25 cellular contexts compared by ENCODE assay signal in genomic region chr19:18730885-18731513, GRCh38. TPM values are rescaled to one million over a fixed set of nuclear protein-coding genes. Genes with fewer than 3 reads are reported as not detected.
DNase-seq lines count a peak whose midpoint lies in the region; ATAC-seq and TF ChIP-seq lines count a peak whose summit lies in the region.
"Had no signal": no experiment of that assay in that cellular context is flagged by ENCODE, and none has a peak within 500 bp of the region (broad histone marks: within the 10 kb centered on the region; RNA-seq: fewer than 3 reads in every experiment).

No MANE protein-coding gene starts in this region.

- no peak overlapping the region for H3K4me3 ChIP-seq in Karpas-422 (ENCODE audit: low read length)
- no peak overlapping the region for H3K4me3 ChIP-seq in esophagus muscularis mucosa
- H3K4me3 ChIP-seq: colonic mucosa, lung, ovary, SJCRH30, tibial artery had no signal

- no peak overlapping the region for H2AFZ ChIP-seq in Karpas-422 (ENCODE audit: low read length)

- H3K4me1 ChIP-seq in Karpas-422 (ENCODE audit: low read length) (peaks cover 3% of the 10 kb centered on the region; the same call in 1 of the 2 replicates), esophagus muscularis mucosa (peaks cover 10 to 28% (median 15%) of the 10 kb centered on the region in 4 donors)
- H3K4me1 ChIP-seq: colonic mucosa had no signal

- ATAC-seq in stimulated activated naive CD8-positive, alpha-beta T cell treated with anti-CD3 and anti-CD28 coated beads, Interleukin-15, amount 100 ng/mL, for 72 hours, result no peak
- no peak for ATAC-seq in stimulated activated naive CD8-positive, alpha-beta T cell treated with anti-CD3 and anti-CD28 coated beads, Interleukin-15, Interleukin-2, amounts not matched to agents 100 U/mL and 50 U/mL, for 24 hours
- no peak for ATAC-seq in effector memory CD8-positive, alpha-beta T cell (replicated peaks)
- ATAC-seq in T-cell (replicated peaks in 1 of 4), result no peak
- ATAC-seq: sciatic nerve; stimulated activated naive B cell treated with anti-CD40 and anti-IgM and Interleukin-4, amounts not matched to agents 10 μg/mL and 1 μg/mL and 100 μg/mL, for 72 hours; T-helper 17 cell had no signal

- no peaks in the 10 kb centered on the region for H3K9me3 ChIP-seq in Karpas-422 (ENCODE audit: low read length)
- no peaks in the 10 kb centered on the region for H3K9me3 ChIP-seq in esophagus muscularis mucosa
- H3K9me3 ChIP-seq: colonic mucosa, ovary, SJCRH30, tibial artery had no signal

- POLR2A ChIA-PET in T-cell (lab: Charles Lee), result no interaction called here

- no peak overlapping the region for H3K4me3 Mint-ChIP-seq in stimulated activated naive CD8-positive, alpha-beta T cell treated with anti-CD3 and anti-CD28 coated beads, Interleukin-15, amount 100 ng/mL, for 72 hours
- H3K4me3 Mint-ChIP-seq in effector memory CD8-positive, alpha-beta T cell, result no peak overlapping the region
- no peak overlapping the region for H3K4me3 Mint-ChIP-seq in T-cell
- H3K4me3 Mint-ChIP-seq: activated naive CD4-positive, alpha-beta T cell treated with anti-CD3 and anti-CD28 coated beads, Interleukin-2, amount 10 ng/mL, durations not matched to agents 7 days and 5 days; stimulated activated naive B cell treated with anti-CD40 and anti-IgM and Interleukin-4, amounts not matched to agents 10 μg/mL and 1 μg/mL and 100 μg/mL, for 72 hours; T-helper 17 cell had no signal

- no peak for DNase-seq in stimulated activated naive CD8-positive, alpha-beta T cell treated with anti-CD3 and anti-CD28 coated beads, Interleukin-15, amount 100 ng/mL, for 72 hours
- DNase-seq in stimulated activated naive CD8-positive, alpha-beta T cell treated with anti-CD3 and anti-CD28 coated beads, Interleukin-15, Interleukin-2, amounts not matched to agents 100 U/mL and 50 U/mL, for 24 hours, result no peak
- peak; percentile 56 for DNase-seq in Karpas-422
- no peak for DNase-seq in effector memory CD8-positive, alpha-beta T cell
- DNase-seq in NCI-H1694 treated with DMSO at 0.1 percent for 48 hours (lab: John Stamatoyannopoulos, UW), result no peak
- no peak for DNase-seq in esophagus muscularis mucosa (ENCODE audit: extremely low spot score)
- no peak for DNase-seq in GDM1 (lab: John Stamatoyannopoulos, UW)
- no peak for DNase-seq in T-cell
- DNase-seq: activated naive CD4-positive, alpha-beta T cell treated with anti-CD3 and anti-CD28 coated beads, Interleukin-2, amount 10 ng/mL, durations not matched to agents 7 days and 5 days; activated T-cell treated with anti-CD3 and anti-CD28 coated beads, Interleukin-2, amount 50 U/mL, for 1 hour; colonic mucosa; COR-L47; hippocampal formation; islet precursor cell; NCI-H2029; NCI-H524; SJCRH30; stimulated activated naive B cell treated with anti-CD40 and anti-IgM and Interleukin-4, amounts not matched to agents 10 μg/mL and 1 μg/mL and 100 μg/mL, for 72 hours; T-helper 17 cell; tibial artery had no signal

- H3K27ac ChIP-seq in Karpas-422 (ENCODE audit: low read length) (no peak overlapping the region), esophagus muscularis mucosa (replicated peaks in 1 of 4) (no peak overlapping the region)
- H3K27ac ChIP-seq: colonic mucosa, SJCRH30, tibial artery, VCaP had no signal

- intact Hi-C loops in esophagus muscularis mucosa (cut with DNase I), result no loop called here

- TF ChIP-seq EP300 in esophagus muscularis mucosa (IDR thresholded peaks at IDR 0.05), result no peak

- 97% methylated on average over 10 of the region's 11 CpGs for WGBS in esophagus muscularis mucosa

- H3K36me3 Mint-ChIP-seq in effector memory CD8-positive, alpha-beta T cell (ENCODE audit: insufficient read depth), result peaks cover 4% of the 10 kb centered on the region
- no peaks in the 10 kb centered on the region for H3K36me3 Mint-ChIP-seq in T-cell
- H3K36me3 Mint-ChIP-seq: activated naive CD4-positive, alpha-beta T cell treated with anti-CD3 and anti-CD28 coated beads, Interleukin-2, amount 10 ng/mL, durations not matched to agents 7 days and 5 days had no signal

- H3K27me3 ChIP-seq in Karpas-422 (ENCODE audit: low read length) (no peaks in the 10 kb centered on the region), esophagus muscularis mucosa (no peaks in the 10 kb centered on the region)
- H3K27me3 ChIP-seq: colonic mucosa, ovary, SJCRH30, tibial artery had no signal

- peak overlapping the region; percentile 26 to 90 for H3K27ac Mint-ChIP-seq in stimulated activated naive CD8-positive, alpha-beta T cell treated with anti-CD3 and anti-CD28 coated beads, Interleukin-15, amount 100 ng/mL, for 72 hours
- H3K27ac Mint-ChIP-seq in effector memory CD8-positive, alpha-beta T cell, result peak overlapping the region; percentile 6 to 54
- H3K27ac Mint-ChIP-seq in T-cell, result no peak overlapping the region
- H3K27ac Mint-ChIP-seq: IgD-negative memory B cell; stimulated activated naive B cell treated with anti-CD40 and anti-IgM and Interleukin-4, amounts not matched to agents 10 μg/mL and 1 μg/mL and 100 μg/mL, for 72 hours; T-helper 17 cell had no signal

- no peaks in the 10 kb centered on the region for H3K9me2 ChIP-seq in Karpas-422 (replicated peaks; ENCODE audit: insufficient read depth, low read length)

- H3K9me3 Mint-ChIP-seq in stimulated activated naive CD8-positive, alpha-beta T cell treated with anti-CD3 and anti-CD28 coated beads, Interleukin-15, amount 100 ng/mL, for 72 hours, result no peaks in the 10 kb centered on the region
- no peaks in the 10 kb centered on the region for H3K9me3 Mint-ChIP-seq in effector memory CD8-positive, alpha-beta T cell
- no peaks in the 10 kb centered on the region for H3K9me3 Mint-ChIP-seq in T-cell
- H3K9me3 Mint-ChIP-seq: activated naive CD4-positive, alpha-beta T cell treated with anti-CD3 and anti-CD28 coated beads, Interleukin-2, amount 10 ng/mL, durations not matched to agents 7 days and 5 days; IgD-negative memory B cell; stimulated activated naive B cell treated with anti-CD40 and anti-IgM and Interleukin-4, amounts not matched to agents 10 μg/mL and 1 μg/mL and 100 μg/mL, for 72 hours had no signal

- no peak overlapping the region for H3K4me2 ChIP-seq in Karpas-422 (ENCODE audit: low read depth, low read length, poor library complexity, severe bottlenecking)

- peaks cover 8% of the 10 kb centered on the region for H3K4me1 Mint-ChIP-seq in stimulated activated naive CD8-positive, alpha-beta T cell treated with anti-CD3 and anti-CD28 coated beads, Interleukin-15, amount 100 ng/mL, for 72 hours
- H3K4me1 Mint-ChIP-seq in effector memory CD8-positive, alpha-beta T cell (ENCODE audit: low read depth in 2 of 2), result peaks cover 6 to 12% of the 10 kb centered on the region in 2 donors
- peaks cover 0 to 4% (median 0%) of the 10 kb centered on the region in 3 donors for H3K4me1 Mint-ChIP-seq in T-cell
- H3K4me1 Mint-ChIP-seq: activated naive CD4-positive, alpha-beta T cell treated with anti-CD3 and anti-CD28 coated beads, Interleukin-2, amount 10 ng/mL, durations not matched to agents 7 days and 5 days had no signal

- H3K9ac ChIP-seq in Karpas-422 (ENCODE audit: low read length), result no peak overlapping the region

- H3K79me2 ChIP-seq in Karpas-422 (ENCODE audit: low read length), result no peaks in the 10 kb centered on the region

- CTCF ChIA-PET in T-cell (lab: Charles Lee), result no interaction called here

- TF ChIP-seq CTCF in esophagus muscularis mucosa (IDR thresholded peaks at IDR 0.05), result no peak

- no peak for TF ChIP-seq POLR2A in esophagus muscularis mucosa (IDR thresholded peaks at IDR 0.05; ENCODE audit: low read depth)

- H3K36me3 ChIP-seq in Karpas-422 (ENCODE audit: insufficient read depth, low read length), result no peaks in the 10 kb centered on the region
- H3K36me3 ChIP-seq in esophagus muscularis mucosa, result peaks cover 0 to 5% (median 2%) of the 10 kb centered on the region in 4 donors
- H3K36me3 ChIP-seq: colonic mucosa, ovary, SJCRH30 had no signal

- no peaks in the 10 kb centered on the region for H3K27me3 Mint-ChIP-seq in stimulated activated naive CD8-positive, alpha-beta T cell treated with anti-CD3 and anti-CD28 coated beads, Interleukin-15, amount 100 ng/mL, for 72 hours
- H3K27me3 Mint-ChIP-seq in effector memory CD8-positive, alpha-beta T cell, result no peaks in the 10 kb centered on the region
- H3K27me3 Mint-ChIP-seq in T-cell, result no peaks in the 10 kb centered on the region
- H3K27me3 Mint-ChIP-seq: activated naive CD4-positive, alpha-beta T cell treated with anti-CD3 and anti-CD28 coated beads, Interleukin-2, amount 10 ng/mL, durations not matched to agents 7 days and 5 days; IgD-negative memory B cell; stimulated activated naive B cell treated with anti-CD40 and anti-IgM and Interleukin-4, amounts not matched to agents 10 μg/mL and 1 μg/mL and 100 μg/mL, for 72 hours; T-helper 17 cell had no signal

- H4K20me1 ChIP-seq in Karpas-422 (ENCODE audit: insufficient read depth, low read depth, low read length), result no peaks in the 10 kb centered on the region; the same call in 1 of the 2 replicates

RNA-seq across cellular contexts. Expression of gene CRTC1, which starts 47.5 kb away (rescaled TPM):
- 3.7 and 5.5 TPM in 2 replicates for total RNA-seq in Karpas-422 (2014; rRNA removed; shearing (Covaris generic); ENCODE audit: low replicate concordance)
- total RNA-seq in esophagus muscularis mucosa (10 to 100 TPM in 1 of 4 donors, 1 to 10 TPM in 3; 5.3 to 10.1 (median 6.6) TPM), T-cell (10 to 100 TPM; 19.6 to 26.9 (median 25.0) TPM)

Comparison
In these comparisons a context has a peak if more than half of its experiments do, and no peak if none do; other contexts are left out.
1. H3K27ac Mint-ChIP-seq: peak in stimulated activated naive CD8-positive, alpha-beta T cell treated with anti-CD3 and anti-CD28 coated beads, Interleukin-15, amount 100 ng/mL, for 72 hours (2 of 2) and effector memory CD8-positive, alpha-beta T cell (2 of 2); none in T-cell (0 of 2).